Comparison of ENCODE assay signal across 9 cellular contexts in the genomic region with DNA sequence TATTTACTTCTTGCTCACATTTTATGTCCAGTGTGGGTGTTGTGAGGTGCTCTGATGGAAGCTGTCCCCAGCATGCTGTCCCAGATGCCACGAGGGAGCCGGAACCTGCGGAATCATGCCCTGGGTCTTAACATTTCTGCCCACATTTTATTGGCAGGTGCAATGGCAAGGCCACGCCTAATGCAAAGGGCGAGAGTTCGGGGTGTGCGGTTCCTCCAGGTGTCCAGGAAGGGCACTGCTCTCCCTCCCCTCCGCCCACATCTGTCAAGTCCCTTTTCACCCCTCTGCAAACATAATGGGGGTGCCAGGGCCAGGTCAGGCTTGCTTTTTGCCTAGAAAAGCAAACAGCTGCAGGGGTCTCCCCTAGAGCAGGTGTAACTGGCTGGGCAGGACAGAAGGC. TPM values are rescaled to one million over a fixed set of nuclear protein-coding genes. Genes with fewer than 3 reads are reported as not detected.
DNase-seq lines count a peak whose midpoint lies in the region; ATAC-seq and TF ChIP-seq lines count a peak whose summit lies in the region.
"Had no signal": no experiment of that assay in that cellular context is flagged by ENCODE, and none has a peak within 500 bp of the region (broad histone marks: within the 10 kb centered on the region; RNA-seq: fewer than 3 reads in every experiment).

No MANE protein-coding gene starts in this region.

- H3K4me3 Mint-ChIP-seq in glutamatergic neuron (ENCODE audit: unreplicated experiment), result peak overlapping the region; percentile 71

- H3K27me3 Mint-ChIP-seq in glutamatergic neuron (ENCODE audit: unreplicated experiment), result peaks cover 10% of the 10 kb centered on the region

- H3K27ac Mint-ChIP-seq in glutamatergic neuron (ENCODE audit: unreplicated experiment), result no peak overlapping the region

- H3K4me1 Mint-ChIP-seq in glutamatergic neuron (ENCODE audit: low read depth, unreplicated experiment), result no peaks in the 10 kb centered on the region

- peak overlapping the region in 11 of 21 experiments; percentile 23 to 68 (median 58) for H3K27ac ChIP-seq in skin epidermis

- TF ChIP-seq CTCF in glutamatergic neuron (IDR thresholded peaks at IDR 0.05; ENCODE audit: partially characterized antibody, unreplicated experiment), result no peak

- peaks cover 5% of the 10 kb centered on the region for H3K9me3 Mint-ChIP-seq in glutamatergic neuron (ENCODE audit: unreplicated experiment)

- ATAC-seq in GM19328 (IDR thresholded peaks at IDR 0.05; ENCODE audit: unreplicated experiment), result no peak

- peak overlapping the region in 5 of 7 experiments; percentile 27 to 51 (median 31) for H3K4me3 ChIP-seq in skin epidermis

- DNase-seq in NCI-H748 (lab: John Stamatoyannopoulos, UW; ENCODE audit: unreplicated experiment) (peak; percentile 42), NCI-H748 treated with DMSO at 0.1 percent for 48 hours (lab: John Stamatoyannopoulos, UW) (no peak), SW480 (ENCODE audit: low spot score) (peak; percentile 77), glutamatergic neuron (no peak), NCI-H1436 treated with DMSO at 0.1 percent for 48 hours (lab: John Stamatoyannopoulos, UW) (no peak), AG20443 (ENCODE audit: low spot score) (no peak)
- DNase-seq: KG1 had no signal

- no peaks in the 10 kb centered on the region for H3K36me3 Mint-ChIP-seq in glutamatergic neuron (ENCODE audit: unreplicated experiment)

RNA-seq across cellular contexts. Expression of a gene that starts 16.4 kb away (rescaled TPM):
- total RNA-seq in glutamatergic neuron (ENCODE audit: unreplicated experiment), result 134 TPM

RNA-seq across cellular contexts. Expression of a gene that starts 16.7 kb away (rescaled TPM):
- total RNA-seq in glutamatergic neuron (ENCODE audit: unreplicated experiment), result 73.9 TPM

RNA-seq across cellular contexts. Expression of a gene that starts 17.5 kb away (rescaled TPM):
- total RNA-seq in glutamatergic neuron (ENCODE audit: unreplicated experiment), result 9.5 TPM

RNA-seq across cellular contexts. Expression of a gene that starts 46.6 kb away (rescaled TPM):
- 5.5 TPM for total RNA-seq in glutamatergic neuron (ENCODE audit: unreplicated experiment)

RNA-seq across cellular contexts. Expression of a gene that starts 46.7 kb away (rescaled TPM):
- 106 TPM for total RNA-seq in glutamatergic neuron (ENCODE audit: unreplicated experiment)

Comparison
In these comparisons a context has a peak if more than half of its experiments do, and no peak if none do; other contexts are left out.
1. DNase-seq: peak in NCI-H748 (single experiment) and SW480 (single experiment); none in NCI-H748 treated with DMSO at 0.1 percent for 48 hours (single experiment), glutamatergic neuron (single experiment), NCI-H1436 treated with DMSO at 0.1 percent for 48 hours (single experiment) and AG20443 (single experiment).